In the genomic region with DNA sequence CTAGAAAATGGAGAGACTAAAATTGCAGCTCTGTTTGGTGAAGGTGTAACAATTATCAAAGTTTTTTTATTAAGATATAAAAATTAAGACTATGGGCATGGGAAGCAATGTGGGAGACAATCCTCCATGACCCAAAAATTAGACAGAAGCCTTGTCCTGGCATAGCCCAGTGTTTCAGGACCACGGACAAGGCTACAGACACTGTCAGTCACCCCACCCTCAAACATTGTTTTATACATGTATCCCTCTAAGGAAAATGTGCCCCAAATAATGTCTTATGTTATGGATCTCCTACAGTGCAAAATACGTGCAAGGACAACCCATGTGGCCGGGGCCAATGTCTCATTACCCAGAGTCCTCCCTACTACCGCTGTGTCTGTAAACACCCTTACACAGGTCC, we compare ENCODE assay signal across 14 cellular contexts. TPM values are rescaled to one million over a fixed set of nuclear protein-coding genes. Genes with fewer than 3 reads are reported as not detected.
DNase-seq lines count a peak whose midpoint lies in the region; ATAC-seq and TF ChIP-seq lines count a peak whose summit lies in the region.
"Had no signal": no experiment of that assay in that cellular context is flagged by ENCODE, and none has a peak within 500 bp of the region (broad histone marks: within the 10 kb centered on the region; RNA-seq: fewer than 3 reads in every experiment).

No MANE protein-coding gene starts in this region.

- H3K27me3 ChIP-seq in cardiac muscle cell (peaks cover 12% of the 10 kb centered on the region), endodermal cell (ENCODE audit: control insufficient read depth, insufficient read depth, low read length, poor library complexity, severe bottlenecking) (no peaks in the 10 kb centered on the region)
- H3K27me3 ChIP-seq: adrenal gland; BLaER1 treated with 17β-estradiol and CSF1 and Interleukin-3, amounts not matched to agents 10 nM and 100 nM; tibial artery had no signal

- H3K27me3 Mint-ChIP-seq in endodermal cell (ENCODE audit: insufficient read depth) = peaks cover 7% of the 10 kb centered on the region

- DNase-seq in cardiac muscle cell (ENCODE audit: low read depth in 1 of 2, low spot score in 1 of 2) (peak; percentile 30 to 79), Right ventricle myocardium inferior (ENCODE audit: missing footprints) (no peak), OCI-M1 (lab: John Stamatoyannopoulos, UW) (peak; percentile 30), endodermal cell (peak; percentile 77), stromal cell of bone marrow (ENCODE audit: low read depth) (peak; percentile 11), substantia nigra (lab: John Stamatoyannopoulos, UW) (no peak), nucleus accumbens (lab: John Stamatoyannopoulos, UW) (no peak)
- DNase-seq: activated CD4-positive, CD25-positive, alpha-beta regulatory T cell; posterior cingulate gyrus; tibial artery had no signal

- H3K4me1 ChIP-seq in cardiac muscle cell (ENCODE audit: low read depth) = no peaks in the 10 kb centered on the region
- H3K4me1 ChIP-seq in endodermal cell (ENCODE audit: control insufficient read depth, insufficient read depth, low read length) = peaks cover 11% of the 10 kb centered on the region
- H3K4me1 ChIP-seq: adrenal gland; BLaER1 treated with 17β-estradiol and CSF1 and Interleukin-3, amounts not matched to agents 10 nM and 100 nM; tibial artery had no signal

- no peak overlapping the region for H3K27ac Mint-ChIP-seq in endodermal cell

- TF ChIP-seq CTCF in cardiac muscle cell (IDR thresholded peaks at IDR 0.05; ENCODE audit: low read depth, low read length) (no peak), endodermal cell (conservative IDR thresholded peaks at IDR 0.05) (no peak)

- H3K27ac ChIP-seq in cardiac muscle cell = no peak overlapping the region
- H3K27ac ChIP-seq in endodermal cell (ENCODE audit: low read depth, low read length) = no peak overlapping the region
- no peak overlapping the region for H3K27ac ChIP-seq in substantia nigra (ENCODE audit: low read depth, low read length, poor library complexity, severe bottlenecking)
- H3K27ac ChIP-seq: adrenal gland; BLaER1 treated with 17β-estradiol and CSF1 and Interleukin-3, amounts not matched to agents 10 nM and 100 nM; tibial artery had no signal

- H3K4me3 ChIP-seq in cardiac muscle cell = no peak overlapping the region
- no peak overlapping the region for H3K4me3 ChIP-seq in endodermal cell (ENCODE audit: low read length)
- H3K4me3 ChIP-seq: adrenal gland; BLaER1 treated with 17β-estradiol and CSF1 and Interleukin-3, amounts not matched to agents 10 nM and 100 nM; tibial artery had no signal

- H3K9me3 ChIP-seq in cardiac muscle cell (ENCODE audit: low read depth) (no peaks in the 10 kb centered on the region), endodermal cell (ENCODE audit: control insufficient read depth, low read length) (no peaks in the 10 kb centered on the region)
- H3K9me3 ChIP-seq: adrenal gland; BLaER1 treated with 17β-estradiol and CSF1 and Interleukin-3, amounts not matched to agents 10 nM and 100 nM; tibial artery had no signal

- no peaks in the 10 kb centered on the region for H3K9me3 Mint-ChIP-seq in endodermal cell

- peaks cover 33% of the 10 kb centered on the region for H3K4me1 Mint-ChIP-seq in endodermal cell

- no peak overlapping the region for H3K4me3 Mint-ChIP-seq in endodermal cell

- H3K36me3 ChIP-seq in cardiac muscle cell (no peaks in the 10 kb centered on the region), endodermal cell (ENCODE audit: control insufficient read depth, insufficient read depth, low read length) (no peaks in the 10 kb centered on the region)
- H3K36me3 ChIP-seq: adrenal gland; BLaER1 treated with 17β-estradiol and CSF1 and Interleukin-3, amounts not matched to agents 10 nM and 100 nM; tibial artery had no signal

- ATAC-seq in Right ventricle myocardium inferior = no peak
- no peak for ATAC-seq in GM18907 (IDR thresholded peaks at IDR 0.05; ENCODE audit: unreplicated experiment)

- intact Hi-C loops in Right ventricle myocardium inferior (cut with DNase I) = no loop called here

- no peaks in the 10 kb centered on the region for H3K36me3 Mint-ChIP-seq in endodermal cell (ENCODE audit: low read depth)

- no peak overlapping the region for H3K9ac ChIP-seq in endodermal cell (ENCODE audit: extremely low read depth, low read length, poor library complexity, severe bottlenecking)
- H3K9ac ChIP-seq: BLaER1 treated with 17β-estradiol and CSF1 and Interleukin-3, amounts not matched to agents 10 nM and 100 nM had no signal

- 70 to 82% methylated on average over 3 to 4 of the region's 4 CpGs for WGBS in endodermal cell (ENCODE audit: insufficient coverage in 1 of 2, insufficient read length in 1 of 2), 2 experiments

RNA-seq across cellular contexts. Expression of gene HABP2, which starts 24.0 kb away (rescaled TPM):
- total RNA-seq in cardiac muscle cell = not detected in 2 replicates
- 0.06 TPM in 1 of 2 replicates, not detected in the other for polyA plus RNA-seq in cardiac muscle cell
- total RNA-seq in Right ventricle myocardium inferior = not detected
- total RNA-seq in endodermal cell = 1 to 10 TPM in 1 of 2 donors, under 1 TPM in 1; 0.71 to 1.6 TPM
- 0.46 TPM for polyA plus RNA-seq in endodermal cell (2013, experiment 1 of 2)
- polyA plus RNA-seq in endodermal cell (2013, experiment 2 of 2) = 0.33 TPM
- polyA plus RNA-seq: esophagus had no signal

Comparison
In these comparisons a context has a peak if more than half of its experiments do, and no peak if none do; other contexts are left out.
1. DNase-seq: peak in cardiac muscle cell (2 of 2), OCI-M1 (single experiment), endodermal cell (single experiment) and stromal cell of bone marrow (single experiment); none in Right ventricle myocardium inferior (single experiment), substantia nigra (0 of 49) and nucleus accumbens (0 of 56).